ENCODE assay signal across 1 cellular context in genomic region chr10:78033623-78034470, GRCh38.
A peak's percentile ranks its signal among the peaks of the same experiment; 100 is the strongest.
TF ChIP-seq lines count a peak whose summit lies in the region.

Gene RPS24, plus strand, starts transcription at chr10:78033863. Its CDS starts 39 bp downstream, at chr10:78033902.

TF ChIP-seq in K562, 482 proteins besides CTCF, POLR2A, EP300 and RAD21 (continued from another document and continues in another):
- no peak for TF ChIP-seq STAT6 (CRISPR knock-in tag; IDR thresholded peaks at IDR 0.05)
- TF ChIP-seq AFF4 (CRISPR knock-in tag; IDR thresholded peaks at IDR 0.05), result peak; percentile 71; the same call in 1 of the 2 replicates
- peak; percentile 97 for TF ChIP-seq ZNF511 (CRISPR knock-in tag; IDR thresholded peaks at IDR 0.05)
- TF ChIP-seq ZNF830 (CRISPR knock-in tag; IDR thresholded peaks at IDR 0.05), result 0 out of 2 replicates have a peak, but pooled peaks have one; percentile 42
- TF ChIP-seq SFPQ (IDR thresholded peaks at IDR 0.05; ENCODE audit: low read depth, low read length), result no peak
- TF ChIP-seq POLR2B (IDR thresholded peaks at IDR 0.05; ENCODE audit: low read depth, partially characterized antibody), result peak; percentile 99
- TF ChIP-seq ARID4B (CRISPR knock-in tag; IDR thresholded peaks at IDR 0.05), result peak; percentile 97
- TF ChIP-seq ZNF655 (CRISPR knock-in tag; IDR thresholded peaks at IDR 0.05), result no peak
- no peak for TF ChIP-seq RREB1 (CRISPR knock-in tag; IDR thresholded peaks at IDR 0.05)
- peak; percentile 62 for TF ChIP-seq HCFC1 (IDR thresholded peaks at IDR 0.05; ENCODE audit: low read depth, low read length)
- TF ChIP-seq ZC3H4 (CRISPR knock-in tag; IDR thresholded peaks at IDR 0.05; ENCODE audit: borderline replicate concordance), result no peak
- TF ChIP-seq TGIF2 (CRISPR knock-in tag; IDR thresholded peaks at IDR 0.05), result no peak
- TF ChIP-seq HDAC3 (IDR thresholded peaks at IDR 0.05; ENCODE audit: borderline replicate concordance, partially characterized antibody), result no peak
- TF ChIP-seq ESRRA (IDR thresholded peaks at IDR 0.05; ENCODE audit: borderline replicate concordance, low read depth), result 0 out of 2 replicates have a peak, but pooled peaks have one; percentile 33
- no peak for TF ChIP-seq CHD4 (IDR thresholded peaks at IDR 0.05; ENCODE audit: insufficient read depth, insufficient replicate concordance, low read depth, low read length, poor library complexity, severe bottlenecking)
- TF ChIP-seq ETV6 (IDR thresholded peaks at IDR 0.05; ENCODE audit: borderline replicate concordance in 1 of 2, low read depth in 2 of 2, low read length in 1 of 2), result no peak
- TF ChIP-seq ETV6 (CRISPR knock-in tag; IDR thresholded peaks at IDR 0.05; ENCODE audit: borderline replicate concordance), result no peak
- TF ChIP-seq EGR1 (conservative IDR thresholded peaks at IDR 0.05), result peak; percentile 96
- TF ChIP-seq HDAC2 (IDR thresholded peaks at IDR 0.05), result peak; percentile 81
- TF ChIP-seq JUN (IDR thresholded peaks at IDR 0.05; ENCODE audit: borderline replicate concordance, low read depth, low read length), result peak; percentile 43; the same call in 1 of the 2 replicates
- peak; percentile 77; the same call in 1 of the 2 replicates for TF ChIP-seq JUN (CRISPR knock-in tag; IDR thresholded peaks at IDR 0.05; ENCODE audit: borderline replicate concordance)
- no peak for TF ChIP-seq DNMT1 (IDR thresholded peaks at IDR 0.05)
- TF ChIP-seq HNRNPH1 (optimal IDR thresholded peaks at IDR 0.05; ENCODE audit: low read depth, low read length), result no peak
- TF ChIP-seq POLR2G (IDR thresholded peaks at IDR 0.05; ENCODE audit: low read depth, low read length), result peak; percentile 100
- no peak for TF ChIP-seq ADNP (tag; IDR thresholded peaks at IDR 0.05)
- TF ChIP-seq BRF2 (IDR thresholded peaks at IDR 0.05; ENCODE audit: borderline replicate concordance, insufficient read depth, insufficient read length), result no peak
- TF ChIP-seq ZNF24 (IDR thresholded peaks at IDR 0.05), result no peak
- TF ChIP-seq ZBTB17 (CRISPR knock-in tag; IDR thresholded peaks at IDR 0.05), result peak; percentile 88
- TF ChIP-seq POU5F1 (IDR thresholded peaks at IDR 0.05; ENCODE audit: borderline replicate concordance, low read depth, low read length, partially characterized antibody), result no peak
- peak; percentile 57 for TF ChIP-seq JUND (IDR thresholded peaks at IDR 0.05; ENCODE audit: borderline replicate concordance, low read depth, low read length)
- peak; percentile 77; the same call in 1 of the 3 replicates for TF ChIP-seq JUND (tag; IDR thresholded peaks at IDR 0.05; ENCODE audit: borderline replicate concordance, low read depth, low read length)
- peak; percentile 74 for TF ChIP-seq FOXJ2 (tag; IDR thresholded peaks at IDR 0.05)
